ENCODE assay signal across 31 cellular contexts in genomic region chr20:32059189-32059588, GRCh38. TPM values are rescaled to one million over a fixed set of nuclear protein-coding genes. Genes with fewer than 3 reads are reported as not detected.
"Had no signal": no experiment of that assay in that cellular context is flagged by ENCODE, and none has a peak within 500 bp of the region (broad histone marks: within the 10 kb centered on the region; RNA-seq: fewer than 3 reads in every experiment).

No MANE protein-coding gene starts in this region.

- H3K9me3 ChIP-seq: adrenal gland, body of pancreas, breast epithelium, SJCRH30 had no signal

- H3K4me1 ChIP-seq: adrenal gland, body of pancreas, breast epithelium, SJCRH30 had no signal

- H3K4me3 ChIP-seq: adrenal gland, body of pancreas, breast epithelium, SJCRH30, SK-N-MC had no signal

- ATAC-seq: activated CD4-positive, alpha-beta T cell treated with anti-CD3 and anti-CD28 coated beads for 36 hours; activated CD4-positive, CD25-positive, alpha-beta regulatory T cell treated with anti-CD3 and anti-CD28 coated beads, Interleukin-2, amount 50 U/mL, for 24 hours; activated naive CD4-positive, alpha-beta T cell treated with anti-CD3 and anti-CD28 coated beads, Interleukin-2, amount 50 U/mL, for 72 hours; body of pancreas; Panc1 had no signal

- H3K4me3 Mint-ChIP-seq: activated CD4-positive, alpha-beta T cell treated with anti-CD3 and anti-CD28 coated beads for 36 hours; activated CD4-positive, alpha-beta T cell treated with anti-CD3 and anti-CD28 coated beads, Interleukin-2, amount 10 ng/mL, durations not matched to agents 7 days and 5 days; activated naive CD4-positive, alpha-beta T cell treated with anti-CD3 and anti-CD28 coated beads for 36 hours; activated T-cell treated with anti-CD3 and anti-CD28 coated beads, Interleukin-2, amount 50 U/mL, for 24 hours; T-helper 1 cell treated with Interleukin-12 subunit alpha and Interleukin-12 subunit beta and Interleukin-4 antibody, amounts not matched to agents 30 μg/mL and 1 μg/mL, for 36 hours; T-helper 2 cell treated with Interferon-gamma antibody and Interleukin-4, amounts not matched to agents 5 μg/mL and 100 μg/mL, for 36 hours had no signal

- DNase-seq: activated CD4-positive, alpha-beta T cell treated with anti-CD3 and anti-CD28 coated beads for 36 hours; activated CD4-positive, alpha-beta T cell treated with anti-CD3 and anti-CD28 coated beads, Interleukin-2, amount 10 ng/mL, durations not matched to agents 7 days and 5 days; activated CD4-positive, alpha-beta T cell treated with anti-CD3 and anti-CD28 coated beads, Interleukin-2, amount 50 U/mL, for 48 hours; activated gamma-delta T cell treated with Interleukin-2 at 50 U/mL for 16 hours; activated naive CD4-positive, alpha-beta T cell treated with anti-CD3 and anti-CD28 coated beads for 36 hours; activated T-cell treated with anti-CD3 and anti-CD28 coated beads, Interleukin-2, amount 50 U/mL, for 24 hours; adrenal gland; body of pancreas; NCI-H1092 treated with DMSO at 0.1 percent for 48 hours; NCI-H1417; NCI-H146; NCI-H187; NCI-H2029 treated with DMSO at 0.1 percent for 48 hours; NCI-H2107; NCI-H2171; NCI-H510A; NCI-H526; NCI-H748 treated with DMSO at 0.1 percent for 48 hours; NK-92 treated with Interleukin-12 subunit alpha and Interleukin-12 subunit beta, amount 100 ng/mL, for 24 hours; SHP77; SJCRH30 had no signal

- H3K36me3 Mint-ChIP-seq: activated naive CD4-positive, alpha-beta T cell treated with anti-CD3 and anti-CD28 coated beads, Interleukin-2, amount 50 U/mL, for 72 hours had no signal

- H3K27ac Mint-ChIP-seq: activated CD4-positive, alpha-beta T cell treated with anti-CD3 and anti-CD28 coated beads for 36 hours; activated CD4-positive, alpha-beta T cell treated with anti-CD3 and anti-CD28 coated beads, Interleukin-2, amount 10 ng/mL, durations not matched to agents 7 days and 5 days; activated naive CD4-positive, alpha-beta T cell treated with anti-CD3 and anti-CD28 coated beads for 36 hours; activated T-cell treated with anti-CD3 and anti-CD28 coated beads, Interleukin-2, amount 50 U/mL, for 24 hours; T-helper 1 cell treated with Interleukin-12 subunit alpha and Interleukin-12 subunit beta and Interleukin-4 antibody, amounts not matched to agents 30 μg/mL and 1 μg/mL, for 36 hours; T-helper 2 cell treated with Interferon-gamma antibody and Interleukin-4, amounts not matched to agents 5 μg/mL and 100 μg/mL, for 36 hours had no signal

- H3K9me3 Mint-ChIP-seq: activated CD4-positive, alpha-beta T cell treated with anti-CD3 and anti-CD28 coated beads, Interleukin-2, amount 10 ng/mL, durations not matched to agents 7 days and 5 days; activated naive CD4-positive, alpha-beta T cell treated with anti-CD3 and anti-CD28 coated beads for 36 hours; activated naive CD4-positive, alpha-beta T cell treated with anti-CD3 and anti-CD28 coated beads, Interleukin-2, amount 50 U/mL, for 72 hours; activated T-cell treated with anti-CD3 and anti-CD28 coated beads, Interleukin-2, amount 50 U/mL, for 24 hours; T-helper 1 cell treated with Interleukin-12 subunit alpha and Interleukin-12 subunit beta and Interleukin-4 antibody, amounts not matched to agents 30 μg/mL and 1 μg/mL, for 36 hours; T-helper 2 cell treated with Interferon-gamma antibody and Interleukin-4, amounts not matched to agents 5 μg/mL and 100 μg/mL, for 36 hours had no signal

- H3K36me3 ChIP-seq: adrenal gland, breast epithelium, SJCRH30 had no signal

- H3K27ac ChIP-seq: adrenal gland, body of pancreas, breast epithelium, SJCRH30, SK-N-MC had no signal

- H3K27me3 ChIP-seq: body of pancreas had no signal

RNA-seq across cellular contexts. Expression of gene HCK, which starts 7.1 kb away (rescaled TPM):
- total RNA-seq: activated CD4-positive, alpha-beta T cell treated with anti-CD3 and anti-CD28 coated beads for 36 hours; activated CD4-positive, alpha-beta T cell treated with anti-CD3 and anti-CD28 coated beads, Interleukin-2, amount 10 ng/mL, durations not matched to agents 7 days and 5 days; activated CD8-positive, alpha-beta memory T cell treated with anti-CD3 and anti-CD28 coated beads for 36 hours; activated naive CD4-positive, alpha-beta T cell treated with anti-CD3 and anti-CD28 coated beads for 36 hours; RPMI7951; SJCRH30 had no signal

RNA-seq across cellular contexts. Expression of gene CCM2L, which starts 49.0 kb away (rescaled TPM):
- total RNA-seq: activated CD4-positive, alpha-beta T cell treated with anti-CD3 and anti-CD28 coated beads for 36 hours; activated CD4-positive, alpha-beta T cell treated with anti-CD3 and anti-CD28 coated beads, Interleukin-2, amount 10 ng/mL, durations not matched to agents 7 days and 5 days; activated CD8-positive, alpha-beta memory T cell treated with anti-CD3 and anti-CD28 coated beads for 36 hours; activated naive CD4-positive, alpha-beta T cell treated with anti-CD3 and anti-CD28 coated beads for 36 hours; activated naive CD4-positive, alpha-beta T cell treated with anti-CD3 and anti-CD28 coated beads, Interleukin-2, amount 50 U/mL, for 72 hours; M059J; RPMI7951 had no signal
